1 cellular context compared by ENCODE assay signal in the genomic region with DNA sequence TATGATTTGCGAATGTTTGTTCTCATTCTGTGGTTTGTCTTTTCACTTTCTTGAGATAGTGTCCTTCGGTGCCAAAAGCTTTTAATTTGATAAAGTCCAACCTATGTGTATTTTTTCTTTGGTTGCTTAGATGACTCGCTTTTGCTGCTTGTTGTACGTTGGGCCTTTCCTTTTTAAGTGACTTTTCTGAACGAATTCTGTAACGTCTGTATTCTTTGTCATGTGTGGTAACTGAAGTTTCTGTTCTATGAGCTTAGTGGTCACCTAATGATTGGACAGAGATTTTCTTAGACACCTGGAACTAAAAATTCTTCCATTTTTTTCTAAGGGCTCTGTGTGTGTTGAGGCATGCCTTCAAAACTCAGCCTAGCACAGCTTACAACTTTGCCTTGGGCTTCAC.
TF ChIP-seq lines count a peak whose summit lies in the region.

No MANE protein-coding gene starts in this region.

TF ChIP-seq in K562, 482 proteins besides CTCF, POLR2A, EP300 and RAD21:
- TF ChIP-seq ZNF175 (CRISPR knock-in tag; IDR thresholded peaks at IDR 0.05; ENCODE audit: low read depth): peak; percentile 96
- TF ChIP-seq KDM5B (IDR thresholded peaks at IDR 0.05; ENCODE audit: insufficient replicate concordance, low read depth, low read length): no peak
- no peak for TF ChIP-seq GATA2 (CRISPR knock-in tag; IDR thresholded peaks at IDR 0.05)
- no peak for TF ChIP-seq SP1 (CRISPR knock-in tag; IDR thresholded peaks at IDR 0.05)
- no peak for TF ChIP-seq ZNF699 (CRISPR knock-in tag; IDR thresholded peaks at IDR 0.05; ENCODE audit: insufficient replicate concordance)
- TF ChIP-seq, protein P1, sequence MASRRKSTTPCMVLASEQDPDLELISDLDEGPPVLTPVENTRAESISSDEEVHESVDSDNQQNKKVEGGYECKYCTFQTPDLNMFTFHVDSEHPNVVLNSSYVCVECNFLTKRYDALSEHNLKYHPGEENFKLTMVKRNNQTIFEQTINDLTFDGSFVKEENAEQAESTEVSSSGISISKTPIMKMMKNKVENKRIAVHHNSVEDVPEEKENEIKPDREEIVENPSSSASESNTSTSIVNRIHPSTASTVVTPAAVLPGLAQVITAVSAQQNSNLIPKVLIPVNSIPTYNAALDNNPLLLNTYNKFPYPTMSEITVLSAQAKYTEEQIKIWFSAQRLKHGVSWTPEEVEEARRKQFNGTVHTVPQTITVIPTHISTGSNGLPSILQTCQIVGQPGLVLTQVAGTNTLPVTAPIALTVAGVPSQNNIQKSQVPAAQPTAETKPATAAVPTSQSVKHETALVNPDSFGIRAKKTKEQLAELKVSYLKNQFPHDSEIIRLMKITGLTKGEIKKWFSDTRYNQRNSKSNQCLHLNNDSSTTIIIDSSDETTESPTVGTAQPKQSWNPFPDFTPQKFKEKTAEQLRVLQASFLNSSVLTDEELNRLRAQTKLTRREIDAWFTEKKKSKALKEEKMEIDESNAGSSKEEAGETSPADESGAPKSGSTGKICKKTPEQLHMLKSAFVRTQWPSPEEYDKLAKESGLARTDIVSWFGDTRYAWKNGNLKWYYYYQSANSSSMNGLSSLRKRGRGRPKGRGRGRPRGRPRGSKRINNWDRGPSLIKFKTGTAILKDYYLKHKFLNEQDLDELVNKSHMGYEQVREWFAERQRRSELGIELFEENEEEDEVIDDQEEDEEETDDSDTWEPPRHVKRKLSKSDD (conservative IDR thresholded peaks at IDR 0.05; ENCODE audit: low read length): no peak
